Comparison of ENCODE assay signal across 14 cellular contexts in genomic region chr18:79877163-79878091, GRCh38.
DNase-seq lines count a peak whose midpoint lies in the region; ATAC-seq, FAIRE-seq and TF ChIP-seq lines count a peak whose summit lies in the region.
"Had no signal": no experiment of that assay in that cellular context is flagged by ENCODE, and none has a peak within 500 bp of the region (broad histone marks: within the 10 kb centered on the region; RNA-seq: fewer than 3 reads in every experiment).

No MANE protein-coding gene starts in this region.

- H3K4me3 ChIP-seq in HepG2 (replicated peaks in 1 of 3; ENCODE audit: insufficient read depth in 1 of 3, low read depth in 2 of 3, low read length in 3 of 3) (no peak overlapping the region; a peak in 1 of 6 replicates), right lobe of liver (no peak overlapping the region), Peyer's patch (no peak overlapping the region)
- H3K4me3 ChIP-seq: GM23248, ovary, skin epidermis had no signal

- no peak for FAIRE-seq in HepG2 (lab: Jason Lieb, UNC)
- FAIRE-seq: D721Med had no signal

- H3K36me3 ChIP-seq in HepG2 (replicated peaks in 1 of 2; ENCODE audit: control insufficient read depth in 1 of 2, insufficient read depth in 2 of 2, low read length in 2 of 2) (no peaks in the 10 kb centered on the region), right lobe of liver (no peaks in the 10 kb centered on the region), Peyer's patch (no peaks in the 10 kb centered on the region)
- H3K36me3 ChIP-seq: ovary had no signal

- no TSS peak for BruUV-seq in HepG2 (replicated peaks; lab: Mats Ljungman, UMichigan)

- H3K27ac ChIP-seq in HepG2 (ENCODE audit: extremely low read length, insufficient read depth, low read length) (no peak overlapping the region), right lobe of liver (no peak overlapping the region), VCaP (peak overlapping the region; percentile 3; the same call in 1 of the 2 replicates), Peyer's patch (no peak overlapping the region)
- H3K27ac ChIP-seq: GM23248, ovary, skin epidermis had no signal

- H3K4me2 ChIP-seq in HepG2 (ENCODE audit: low read depth, low read length): no peak overlapping the region

- H3K27me3 ChIP-seq in HepG2 (ENCODE audit: control insufficient read depth in 1 of 2, insufficient read depth in 2 of 2, low read length in 2 of 2) (peaks cover 12 to 63% of the 10 kb centered on the region in 2 experiments), right lobe of liver (no peaks in the 10 kb centered on the region), Peyer's patch (no peaks in the 10 kb centered on the region)
- H3K27me3 ChIP-seq: ovary had no signal

- H3K9ac ChIP-seq in HepG2 (ENCODE audit: insufficient read depth, low read depth, low read length): no peak overlapping the region
- H3K9ac ChIP-seq: GM23248 had no signal

- intact Hi-C loops in HepG2 (cut with micrococcal nuclease; ENCODE audit: unreplicated experiment): no loop called here
- intact Hi-C loops in right lobe of liver (cut with DNase I): no loop called here

- no peaks in the 10 kb centered on the region for H3K79me2 ChIP-seq in HepG2 (ENCODE audit: insufficient read depth, low read length)

- H3K9me3 ChIP-seq in HepG2 (ENCODE audit: low read length) (no peaks in the 10 kb centered on the region), right lobe of liver (no peaks in the 10 kb centered on the region), Peyer's patch (no peaks in the 10 kb centered on the region)

- H4K20me1 ChIP-seq in HepG2 (ENCODE audit: insufficient read depth, low read length): no peaks in the 10 kb centered on the region

- TF ChIP-seq CTCF in HepG2 (CRISPR knock-in tag; IDR thresholded peaks at IDR 0.05): peak; percentile 25
- no peak for TF ChIP-seq CTCF in right lobe of liver (IDR thresholded peaks at IDR 0.05)
- TF ChIP-seq CTCF in VCaP (conservative IDR thresholded peaks at IDR 0.05): peak; percentile 36; the same call in 1 of the 2 replicates
- TF ChIP-seq CTCF in Peyer's patch (IDR thresholded peaks at IDR 0.05): no peak

- no peak overlapping the region for H2AFZ ChIP-seq in HepG2 (ENCODE audit: low read length)
- H2AFZ ChIP-seq: GM23248 had no signal

- TF ChIP-seq POLR2A in HepG2 (IDR thresholded peaks at IDR 0.05; ENCODE audit: insufficient read depth in 1 of 2, low read depth in 2 of 2, low read length in 2 of 2): no peak
- TF ChIP-seq POLR2A in right lobe of liver (IDR thresholded peaks at IDR 0.05): no peak
- no peak for TF ChIP-seq POLR2A in Peyer's patch (IDR thresholded peaks at IDR 0.05)

- DNase-seq in HepG2 (ENCODE audit: low spot score) (no peak), right lobe of liver (no peak), myocyte (ENCODE audit: low read depth) (peak; percentile 83), KG1 (lab: John Stamatoyannopoulos, UW) (no peak), NCI-H187 (lab: John Stamatoyannopoulos, UW) (no peak), Peyer's patch (no peak)
- DNase-seq: GM23248, IMR-90, NCI-H2081 treated with DMSO at 0.1 percent for 48 hours, NCI-H526 treated with DMSO at 0.1 percent for 48 hours had no signal

- TF ChIP-seq EP300 in HepG2 (IDR thresholded peaks at IDR 0.05; ENCODE audit: low read depth in 2 of 2, low read length in 2 of 2) (no peak), HepG2 (CRISPR knock-in tag; IDR thresholded peaks at IDR 0.05; ENCODE audit: borderline replicate concordance) (no peak)

- WGBS in HepG2 (ENCODE audit: low lambda C conversion rate): 47% methylated on average over 35 of the region's 38 CpGs
- WGBS in right lobe of liver (ENCODE audit: insufficient coverage, low coverage, low lambda C conversion rate, missing lambda C conversion rate): 48% methylated on average over 13 of the region's 38 CpGs

- TF ChIP-seq RAD21 in HepG2 (CRISPR knock-in tag; IDR thresholded peaks at IDR 0.05): no peak

- in situ Hi-C loops in HepG2 (cut with HindIII; ENCODE audit: extremely low pct_ligation_motif_present, low pct_unique_long_range_greater_than_20kb): no loop called here

- CTCF ChIA-PET in HepG2 (lab: Yijun Ruan, JAX; ENCODE audit: low intra/inter-chr PET ratio, low total read pairs): no interaction called here

- peak; percentile 79 for ATAC-seq in HepG2
- no peak for ATAC-seq in right lobe of liver

- H3K4me1 ChIP-seq in HepG2 (ENCODE audit: insufficient read depth, low read length): peaks cover 4% of the 10 kb centered on the region
- no peaks in the 10 kb centered on the region for H3K4me1 ChIP-seq in right lobe of liver
- H3K4me1 ChIP-seq in Peyer's patch: no peaks in the 10 kb centered on the region

- POLR2A ChIA-PET in HepG2 (lab: Yijun Ruan, JAX): no interaction called here

TF ChIP-seq in HepG2, 621 proteins besides CTCF, POLR2A, EP300 and RAD21:
- TF ChIP-seq, protein P1, sequence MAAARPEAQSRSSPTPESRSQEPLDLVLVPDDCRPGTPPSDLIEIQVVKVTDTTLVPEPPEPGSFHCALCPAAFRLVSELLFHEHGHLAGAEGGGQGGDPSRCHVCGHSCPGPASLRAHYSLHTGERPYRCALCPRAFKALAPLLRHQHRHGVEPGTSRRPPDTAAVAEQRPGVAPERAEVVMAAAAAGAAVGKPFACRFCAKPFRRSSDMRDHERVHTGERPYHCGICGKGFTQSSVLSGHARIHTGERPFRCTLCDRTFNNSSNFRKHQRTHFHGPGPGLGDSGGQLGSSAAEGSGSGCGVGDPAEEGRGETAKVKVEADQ (CRISPR knock-in tag; IDR thresholded peaks at IDR 0.05; ENCODE audit: borderline replicate concordance): no peak
- TF ChIP-seq RBM39 (IDR thresholded peaks at IDR 0.05; ENCODE audit: low read depth, low read length, poor library complexity, severe bottlenecking) (no peak), TCF7 (IDR thresholded peaks at IDR 0.05; ENCODE audit: low read depth) (no peak), STAG1 (CRISPR knock-in tag; IDR thresholded peaks at IDR 0.05) (peak; percentile 19; the same call in 1 of the 2 replicates), ZNF652 (CRISPR knock-in tag; IDR thresholded peaks at IDR 0.05; ENCODE audit: borderline replicate concordance, low read depth) (peak; percentile 91)

Comparison
In these comparisons a context has a peak if more than half of its experiments do, and no peak if none do; other contexts are left out.
1. CTCF ChIP-seq: peak in HepG2 (single experiment) and VCaP (single experiment); none in right lobe of liver (0 of 4) and Peyer's patch (0 of 6).